ENCODE assay signal across 24 cellular contexts in the genomic region with DNA sequence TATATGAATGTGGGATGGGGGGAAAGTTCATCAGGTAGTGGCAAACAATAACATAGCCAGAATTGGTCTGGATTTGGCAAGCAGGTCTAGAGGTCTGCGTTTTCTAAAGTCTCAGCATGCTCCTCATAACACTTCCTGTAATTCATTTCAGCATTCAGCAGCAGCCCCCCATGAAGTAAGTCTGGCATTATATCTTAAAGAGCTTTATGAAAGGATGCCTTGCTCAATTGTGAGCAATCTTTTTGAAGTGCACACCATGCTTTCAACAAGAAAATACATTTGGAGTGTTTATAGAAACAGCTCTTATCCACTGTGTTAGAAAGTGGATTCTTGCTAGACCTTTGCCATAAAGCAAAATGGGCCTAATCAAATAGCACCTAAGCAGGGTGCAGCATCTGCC.
"Had no signal": no experiment of that assay in that cellular context is flagged by ENCODE, and none has a peak within 500 bp of the region (broad histone marks: within the 10 kb centered on the region; RNA-seq: fewer than 3 reads in every experiment).

No MANE protein-coding gene starts in this region.

- H3K36me3 ChIP-seq: gastrocnemius medialis, pancreas, right atrium auricular region, thyroid gland had no signal

- H3K27me3 ChIP-seq: gastrocnemius medialis, pancreas, right atrium auricular region, thyroid gland had no signal

- H3K9me3 ChIP-seq: gastrocnemius medialis, pancreas, thyroid gland had no signal

- H3K27ac ChIP-seq: gastrocnemius medialis, pancreas, psoas muscle, right atrium auricular region, thyroid gland, VCaP had no signal

- H3K4me3 Mint-ChIP-seq: activated CD4-positive, alpha-beta T cell treated with anti-CD3 and anti-CD28 coated beads, Interleukin-2, amount 10 ng/mL, durations not matched to agents 7 days and 5 days; activated CD8-positive, alpha-beta T cell treated with anti-CD3 and anti-CD28 coated beads, Interleukin-2, amount 10 ng/mL, durations not matched to agents 7 days and 5 days; activated naive CD4-positive, alpha-beta T cell treated with anti-CD3 and anti-CD28 coated beads, Interleukin-2, amount 50 U/mL, for 24 hours; activated T-helper 1 cell treated with anti-CD3 and anti-CD28 coated beads, Interleukin-12 subunit alpha, Interleukin-12 subunit beta, Interleukin-2, Interleukin-4 antibody, amounts not matched to agents 30 ng/mL and 10 ng/mL and 1 ng/mL, durations not matched to agents 14 hours and 24 hours and 36 hours; memory B cell; nephron; T-helper 2 cell treated with Interferon-gamma antibody and Interleukin-4, amounts not matched to agents 5 μg/mL and 100 μg/mL, for 36 hours had no signal

- DNase-seq: activated CD4-positive, alpha-beta T cell treated with anti-CD3 and anti-CD28 coated beads, Interleukin-2, amount 10 ng/mL, durations not matched to agents 7 days and 5 days; activated CD4-positive, CD25-positive, alpha-beta regulatory T cell treated with anti-CD3 and anti-CD28 coated beads, Interleukin-2, amount 50 U/mL, for 72 hours; activated CD8-positive, alpha-beta T cell treated with anti-CD3 and anti-CD28 coated beads, Interleukin-2, amount 10 ng/mL, durations not matched to agents 7 days and 5 days; activated gamma-delta T cell treated with Interleukin-2 at 50 U/mL for 16 hours; anterior cingulate cortex; cortex of kidney; erythroblast; gastrocnemius medialis; hippocampal formation; left ventricle myocardium superior; pancreas; psoas muscle; stimulated activated CD4-positive, alpha-beta T cell treated with anti-CD3 and anti-CD28 coated beads, Interleukin-12 subunit alpha, Interleukin-12 subunit beta, amount 100 ng/mL, for 4 hours; stimulated activated CD4-positive, alpha-beta T cell treated with anti-CD3 and anti-CD28 coated beads, Interleukin-4, amount 100 ng/mL, for 4 hours; stimulated activated naive CD8-positive, alpha-beta T cell treated with anti-CD3 and anti-CD28 coated beads, Interleukin-15, Interleukin-2, amounts not matched to agents 100 U/mL and 50 U/mL, for 24 hours; substantia nigra; thyroid gland had no signal

- H3K4me1 ChIP-seq: gastrocnemius medialis, pancreas, psoas muscle, right atrium auricular region, thyroid gland had no signal

- H3K27ac Mint-ChIP-seq: activated CD4-positive, alpha-beta T cell treated with anti-CD3 and anti-CD28 coated beads, Interleukin-2, amount 10 ng/mL, durations not matched to agents 7 days and 5 days; activated CD8-positive, alpha-beta T cell treated with anti-CD3 and anti-CD28 coated beads, Interleukin-2, amount 10 ng/mL, durations not matched to agents 7 days and 5 days; activated naive CD4-positive, alpha-beta T cell treated with anti-CD3 and anti-CD28 coated beads, Interleukin-2, amount 50 U/mL, for 24 hours; activated T-helper 1 cell treated with anti-CD3 and anti-CD28 coated beads, Interleukin-12 subunit alpha, Interleukin-12 subunit beta, Interleukin-2, Interleukin-4 antibody, amounts not matched to agents 30 ng/mL and 10 ng/mL and 1 ng/mL, durations not matched to agents 14 hours and 24 hours and 36 hours; memory B cell; nephron; T-helper 2 cell treated with Interferon-gamma antibody and Interleukin-4, amounts not matched to agents 5 μg/mL and 100 μg/mL, for 36 hours had no signal

- H3K36me3 Mint-ChIP-seq: memory B cell had no signal

- H3K4me3 ChIP-seq: gastrocnemius medialis, pancreas, psoas muscle, right atrium auricular region, thyroid gland had no signal

- ATAC-seq: activated CD8-positive, alpha-beta T cell treated with anti-CD3 and anti-CD28 coated beads, Interleukin-2, amount 10 ng/mL, durations not matched to agents 7 days and 5 days; gastrocnemius medialis; left ventricle myocardium superior; pancreas; psoas muscle; stimulated activated naive CD8-positive, alpha-beta T cell treated with anti-CD3 and anti-CD28 coated beads, Interleukin-15, Interleukin-2, amounts not matched to agents 100 U/mL and 50 U/mL, for 24 hours had no signal
